In the genomic region with DNA sequence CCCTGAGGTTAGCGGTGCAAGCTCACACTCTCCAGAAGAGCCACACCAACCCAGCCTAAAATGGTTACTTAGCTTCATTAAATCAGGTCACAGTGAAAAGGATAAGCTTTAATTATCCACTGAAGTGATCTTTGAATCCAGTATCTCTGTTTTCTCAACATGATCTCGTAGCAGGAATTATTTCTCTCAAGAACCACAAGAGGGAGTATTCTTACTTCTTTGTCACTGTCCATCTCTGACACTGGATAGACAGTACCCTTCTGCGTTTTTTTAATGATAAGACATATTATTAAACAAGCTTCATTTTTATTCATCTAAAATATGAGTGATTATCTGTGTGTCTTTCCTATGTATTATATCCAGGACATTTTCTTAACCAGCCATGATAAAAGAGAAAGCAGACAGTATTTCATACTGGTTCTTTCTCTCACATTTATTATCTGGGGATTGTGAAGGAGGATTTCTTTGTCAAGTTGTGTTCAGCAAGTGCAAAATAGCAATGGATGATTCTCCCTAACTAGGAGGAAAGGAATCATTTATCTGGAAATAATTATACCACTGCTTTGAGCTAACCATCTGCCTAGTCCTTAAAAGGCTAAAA, we compare ENCODE assay signal across 8 cellular contexts.
A peak's percentile ranks its signal among the peaks of the same experiment; 100 is the strongest.
DNase-seq lines count a peak whose midpoint lies in the region; ATAC-seq and TF ChIP-seq lines count a peak whose summit lies in the region.

No MANE protein-coding gene starts in this region.

- TF ChIP-seq POLR2A in transverse colon (IDR thresholded peaks at IDR 0.05), result no peak

- no peak for TF ChIP-seq EP300 in transverse colon (IDR thresholded peaks at IDR 0.05; ENCODE audit: low read depth)

- peak; percentile 17 for DNase-seq in GM13976 (ENCODE audit: low spot score)
- DNase-seq in NCI-H345 (lab: John Stamatoyannopoulos, UW), result peak; percentile 16
- DNase-seq in brain microvascular endothelial cell, result no peak
- DNase-seq in kidney epithelial cell (ENCODE audit: low read depth), result peak; percentile 14
- DNase-seq in transverse colon, result no peak

- peak overlapping the region; percentile 20 for H2AFZ ChIP-seq in ACC112 (ENCODE audit: low read length, unreplicated experiment)

- 0 to 15% methylated on average over 2 to 3 of the region's 3 CpGs for WGBS in transverse colon (ENCODE audit: low coverage in 1 of 2), 2 donors

- peak; percentile 31 for TF ChIP-seq CTCF in GM13976 (IDR thresholded peaks at IDR 0.05; ENCODE audit: borderline replicate concordance, control extremely low read depth, extremely low read depth, insufficient read depth, missing control alignments)
- TF ChIP-seq CTCF in brain microvascular endothelial cell (IDR thresholded peaks at IDR 0.05; ENCODE audit: low read depth, low read length, missing control alignments), result peak; percentile 55
- peak; percentile 56 for TF ChIP-seq CTCF in kidney epithelial cell (IDR thresholded peaks at IDR 0.05; ENCODE audit: insufficient read depth, low read length, poor library complexity, severe bottlenecking)
- peak; percentile 52 to 67 (median 65) for TF ChIP-seq CTCF in transverse colon (IDR thresholded peaks at IDR 0.05)

- peak; percentile 79 for ATAC-seq in HG03175 (IDR thresholded peaks at IDR 0.05; ENCODE audit: unreplicated experiment)
- ATAC-seq in HG03025 (IDR thresholded peaks at IDR 0.05; ENCODE audit: low FRiP score, unreplicated experiment), result no peak

- H3K9me3 ChIP-seq in transverse colon, result no peaks in the 10 kb centered on the region

- H3K4me3 ChIP-seq in ACC112 (ENCODE audit: low read depth, low read length) (no peak overlapping the region), brain microvascular endothelial cell (ENCODE audit: low read depth, low read length) (no peak overlapping the region), kidney epithelial cell (ENCODE audit: low read depth, low read length) (no peak overlapping the region), transverse colon (no peak overlapping the region)

- H3K27me3 ChIP-seq in ACC112 (ENCODE audit: insufficient read depth, low read length) (no peaks in the 10 kb centered on the region), brain microvascular endothelial cell (replicated peaks) (no peaks in the 10 kb centered on the region), kidney epithelial cell (ENCODE audit: control insufficient read depth, insufficient read depth, low read length) (no peaks in the 10 kb centered on the region), transverse colon (no peaks in the 10 kb centered on the region)

- H3K79me2 ChIP-seq in ACC112 (ENCODE audit: control insufficient read depth, insufficient read depth, low read length, unreplicated experiment), result no peaks in the 10 kb centered on the region

- intact Hi-C loops in transverse colon (cut with DNase I; ENCODE audit: low total_unique reads), result no loop called here

- H3K36me3 ChIP-seq in ACC112 (ENCODE audit: insufficient read depth, low read length) (no peaks in the 10 kb centered on the region), brain microvascular endothelial cell (replicated peaks) (no peaks in the 10 kb centered on the region), kidney epithelial cell (ENCODE audit: control insufficient read depth, insufficient read depth, low read length) (no peaks in the 10 kb centered on the region), transverse colon (no peaks in the 10 kb centered on the region)

- in situ Hi-C loops in GM13976 (cut with MboI; ENCODE audit: low sequenced_read_pairs, unreplicated experiment) (no loop called here), brain microvascular endothelial cell (cut with HindIII; ENCODE audit: low pct_ligation_motif_present, low sequenced_read_pairs) (no loop called here), transverse colon (cut with MboI; ENCODE audit: low pct_ligation_motif_present in 1 of 4, low pct_unique_long_range_greater_than_20kb in 1 of 4, low sequenced_read_pairs in 3 of 4) (no loop called here)

- H3K4me1 ChIP-seq in ACC112 (ENCODE audit: control insufficient read depth, insufficient read depth, low read length, unreplicated experiment) (no peaks in the 10 kb centered on the region), transverse colon (no peaks in the 10 kb centered on the region)

- H3K27ac ChIP-seq in ACC112 (ENCODE audit: low read depth, low read length) (no peak overlapping the region), brain microvascular endothelial cell (no peak overlapping the region), transverse colon (no peak overlapping the region)

Comparison
In these comparisons a context has a peak if more than half of its experiments do, and no peak if none do; other contexts are left out.
1. DNase-seq: peak in GM13976 (single experiment), NCI-H345 (single experiment) and kidney epithelial cell (single experiment); none in brain microvascular endothelial cell (single experiment) and transverse colon (single experiment).
2. Peak in every context shown above with its lines, with median percentiles within 50 percentile points of each other: CTCF ChIP-seq.